ENCODE assay signal across 1 cellular context in the genomic region with DNA sequence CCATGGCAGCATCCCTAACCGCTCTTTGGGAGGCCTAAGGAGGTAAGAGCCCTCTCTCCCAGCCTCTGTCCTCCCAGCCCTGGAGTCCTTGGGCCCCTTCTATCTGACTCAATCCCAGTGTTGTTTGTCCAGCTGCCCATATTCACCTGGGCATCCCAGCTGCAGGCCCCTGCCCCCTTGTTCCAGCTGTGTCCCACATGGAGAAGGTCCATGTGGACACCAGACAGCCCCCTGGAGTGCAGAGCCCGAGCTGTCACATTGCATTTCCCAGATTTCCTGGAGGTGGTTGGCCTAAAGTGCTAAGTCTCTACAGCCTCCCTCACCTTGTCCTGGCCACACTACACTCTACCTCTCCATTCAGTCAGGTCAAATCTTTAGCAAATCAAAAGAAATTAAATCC.
TF ChIP-seq lines count a peak whose summit lies in the region.

No MANE protein-coding gene starts in this region.

TF ChIP-seq in HepG2, 621 proteins besides CTCF, POLR2A, EP300 and RAD21:
- TF ChIP-seq CHCHD3 (CRISPR knock-in tag; IDR thresholded peaks at IDR 0.05) (0 out of 2 replicates have a peak, but pooled peaks have one; percentile 45), SP5 (CRISPR knock-in tag; IDR thresholded peaks at IDR 0.05; ENCODE audit: borderline replicate concordance, low read depth) (no peak), ZNF572 (CRISPR knock-in tag; IDR thresholded peaks at IDR 0.05) (no peak)
TF ChIP-seq in HepG2: peak in this region for 1.
